ENCODE assay signal across 8 cellular contexts in genomic region chr6:26025894-26026832, GRCh38.
A peak's percentile ranks its signal among the peaks of the same experiment; 100 is the strongest.
DNase-seq lines count a peak whose midpoint lies in the region; ATAC-seq and TF ChIP-seq lines count a peak whose summit lies in the region.

No MANE protein-coding gene starts in this region.

- no peaks in the 10 kb centered on the region for H3K27me3 ChIP-seq in hepatocyte

- H3K9me3 ChIP-seq in T-helper 17 cell (ENCODE audit: control insufficient read depth, low read length, poor library complexity, severe bottlenecking) (no peaks in the 10 kb centered on the region), hepatocyte (ENCODE audit: low read depth) (no peaks in the 10 kb centered on the region)

- no peaks in the 10 kb centered on the region for H4K20me1 ChIP-seq in hepatocyte (ENCODE audit: insufficient read depth, poor library complexity, severe bottlenecking)

- H3K79me2 ChIP-seq in hepatocyte: no peaks in the 10 kb centered on the region

- peak; percentile 39 for ATAC-seq in HG02884 (IDR thresholded peaks at IDR 0.05; ENCODE audit: unreplicated experiment)
- ATAC-seq in T-helper 17 cell: peak; percentile 48

- no peaks in the 10 kb centered on the region for H3K9me2 ChIP-seq in hepatocyte (replicated peaks; ENCODE audit: insufficient read depth)

- peak overlapping the region; percentile 6 for H2AFZ ChIP-seq in hepatocyte

- H3K4me3 ChIP-seq in hepatocyte: peak overlapping the region; percentile 51

- H3K4me2 ChIP-seq in hepatocyte: peak overlapping the region; percentile 77

- peaks cover 10% of the 10 kb centered on the region for H3K4me1 ChIP-seq in hepatocyte (ENCODE audit: insufficient read depth)

- no peaks in the 10 kb centered on the region for H3K27me3 Mint-ChIP-seq in T-helper 17 cell

- H3K27ac ChIP-seq in angular gyrus (ENCODE audit: low read depth, low read length) (peak overlapping the region; percentile 62), hepatocyte (peak overlapping the region; percentile 93)

- H3K27ac Mint-ChIP-seq in T-helper 17 cell: peak overlapping the region; percentile 99

- H3K4me1 Mint-ChIP-seq in T-helper 17 cell: peaks cover 31% of the 10 kb centered on the region

- peak overlapping the region; percentile 90 for H3K4me3 Mint-ChIP-seq in T-helper 17 cell

- no peaks in the 10 kb centered on the region for H3K36me3 ChIP-seq in hepatocyte (replicated peaks; ENCODE audit: insufficient read depth, low read depth)

- 1% methylated on average over 23 of the region's 23 CpGs for WGBS in hepatocyte (ENCODE audit: low lambda C conversion rate, missing lambda C conversion rate)

- DNase-seq in NCI-H1694 treated with DMSO at 0.1 percent for 48 hours (lab: John Stamatoyannopoulos, UW): peak; percentile 86
- peak; percentile 75 to 85 (median 81) for DNase-seq in T-helper 17 cell
- peak; percentile 98 for DNase-seq in hepatocyte (ENCODE audit: low spot score)
- peak; percentile 95 for DNase-seq in renal cortical epithelial cell (ENCODE audit: low read depth)
- DNase-seq in 8988T: no peak

- peak; percentile 81 for TF ChIP-seq CTCF in GM12874 (IDR thresholded peaks at IDR 0.05; ENCODE audit: insufficient read depth, low read depth, low read length)
- TF ChIP-seq CTCF in hepatocyte (IDR thresholded peaks at IDR 0.05; ENCODE audit: poor library complexity): peak; percentile 89

- peaks cover 2% of the 10 kb centered on the region for H3K36me3 Mint-ChIP-seq in T-helper 17 cell (ENCODE audit: low read depth)
